In genomic region chr11:96229354-96229973, GRCh38 we compare ENCODE assay signal across 1 cellular context.
TF ChIP-seq lines count a peak whose summit lies in the region.

No MANE protein-coding gene starts in this region.

TF ChIP-seq in SK-N-SH, 30 proteins besides CTCF, POLR2A, EP300 and RAD21 (continued from another document):
- TF ChIP-seq USF1 (IDR thresholded peaks at IDR 0.05; ENCODE audit: borderline replicate concordance, low read depth) (no peak), EZH2phosphoT487 (IDR thresholded peaks at IDR 0.05; ENCODE audit: borderline replicate concordance, low read depth) (no peak), YY1 (IDR thresholded peaks at IDR 0.05; ENCODE audit: low read depth) (no peak), USF2 (IDR thresholded peaks at IDR 0.05; ENCODE audit: borderline replicate concordance, low read depth, low read length) (no peak), ZBTB33 (IDR thresholded peaks at IDR 0.05; ENCODE audit: borderline replicate concordance, low read depth) (no peak), NRF1 (IDR thresholded peaks at IDR 0.05; ENCODE audit: low read depth, low read length) (no peak), FOXJ3 (CRISPR knock-in tag; IDR thresholded peaks at IDR 0.05) (no peak), MAX (IDR thresholded peaks at IDR 0.05; ENCODE audit: low read depth) (no peak), CHD2 (IDR thresholded peaks at IDR 0.05; ENCODE audit: low read length, partially characterized antibody) (no peak), TCF12 (IDR thresholded peaks at IDR 0.05) (no peak), REST (IDR thresholded peaks at IDR 0.05; ENCODE audit: low read depth, low read length) (no peak), IRF3 (IDR thresholded peaks at IDR 0.05; ENCODE audit: low read depth, low read length) (no peak)
